7 cellular contexts compared by ENCODE assay signal in genomic region chr7:157777194-157777593, GRCh38.
A peak's percentile ranks its signal among the peaks of the same experiment; 100 is the strongest.
DNase-seq lines count a peak whose midpoint lies in the region; ATAC-seq, FAIRE-seq and TF ChIP-seq lines count a peak whose summit lies in the region.
"Not testable (repeated sequence)": the region's sequence is repeated elsewhere in the genome, so short reads cannot be mapped to it uniquely, and the experiment has no call there.

No MANE protein-coding gene starts in this region.

- H3K27ac ChIP-seq in PC-3 (ENCODE audit: low read length); H1 (ENCODE audit: low read depth, low read length); neural progenitor cell: not testable (repeated sequence)
- peak overlapping the region in 5 of 8 donors; percentile 23 to 60 (median 58) for H3K27ac ChIP-seq in spleen

- peak overlapping the region; percentile 52 for H3K27ac Mint-ChIP-seq in activated naive CD4-positive, alpha-beta T cell treated with anti-CD3 and anti-CD28 coated beads, Interleukin-2, amount 50 U/mL, for 24 hours
- H3K27ac Mint-ChIP-seq in glutamatergic neuron (ENCODE audit: unreplicated experiment) (peak overlapping the region; percentile 56), neural progenitor cell (peak overlapping the region; percentile 0)

- not testable (repeated sequence) for H4K8ac ChIP-seq in H1 (ENCODE audit: extremely low read depth, insufficient read depth, low read length)

- H2AFZ ChIP-seq in PC-3 (ENCODE audit: low read length); H1 (ENCODE audit: low read length); neural progenitor cell (replicated peaks): not testable (repeated sequence)

- intact Hi-C loops in PC-3 (cut with micrococcal nuclease); spleen (cut with DNase I; ENCODE audit: low total_unique reads): not testable (repeated sequence)

- H3K27me3 ChIP-seq in PC-3 (ENCODE audit: low read length); H1 (replicated peaks in 1 of 4; ENCODE audit: control insufficient read depth in 3 of 4, extremely low read depth in 1 of 4, insufficient read depth in 3 of 4, low read length in 3 of 4): not testable (repeated sequence)
- peaks cover 29% of the 10 kb centered on the region for H3K27me3 ChIP-seq in neural progenitor cell
- H3K27me3 ChIP-seq in spleen (replicated peaks in 1 of 7), result peaks cover 0 to 18% (median 0%) of the 10 kb centered on the region in 7 donors

- POLR2A ChIA-PET in PC-3 (lab: Charles Lee; ENCODE audit: unreplicated experiment), result interaction anchor here (0.6 kb wide), 1 partner anchor 356 kb away, joined by 10 read pairs; no protein-coding TSS in a partner anchor
- POLR2A ChIA-PET in H1 (lab: Charles Lee; ENCODE audit: partially characterized antibody), result not testable (repeated sequence)

- H2BK120ac ChIP-seq in H1 (replicated peaks; ENCODE audit: low read depth, low read length), result not testable (repeated sequence)

- not testable (repeated sequence) for BruUV-seq in PC-3 (replicated peaks; lab: Mats Ljungman, UMichigan)

- H3K4me1 ChIP-seq in PC-3 (ENCODE audit: insufficient read depth, low read length); H1 (replicated peaks in 1 of 4; ENCODE audit: control insufficient read depth in 3 of 4, insufficient read depth in 4 of 4, low read length in 3 of 4); neural progenitor cell; spleen: not testable (repeated sequence)

- not testable (repeated sequence) for H3K9me3 ChIP-seq in PC-3 (ENCODE audit: low read length); H1 (ENCODE audit: insufficient read depth in 2 of 2, low read depth in 1 of 2, low read length in 1 of 2); neural progenitor cell (ENCODE audit: low read depth); spleen
- H3K9me3 ChIP-seq in iPS-18c (ENCODE audit: control insufficient read depth, insufficient read depth, low read length), result peaks cover 68% of the 10 kb centered on the region

- H4K5ac ChIP-seq in H1 (ENCODE audit: insufficient read length, low read depth, low read length), result not testable (repeated sequence)

- H3K23ac ChIP-seq in H1 (ENCODE audit: insufficient read length), result not testable (repeated sequence)

- not testable (repeated sequence) for H3K18ac ChIP-seq in H1 (ENCODE audit: extremely low read depth, low read length)

- H2BK12ac ChIP-seq in H1 (ENCODE audit: low read depth, low read length), result peak overlapping the region; percentile 50; the same call in 1 of the 2 replicates

- not testable (repeated sequence) for H3K27me3 Mint-ChIP-seq in activated naive CD4-positive, alpha-beta T cell treated with anti-CD3 and anti-CD28 coated beads, Interleukin-2, amount 50 U/mL, for 24 hours
- peaks cover 11% of the 10 kb centered on the region for H3K27me3 Mint-ChIP-seq in glutamatergic neuron (ENCODE audit: unreplicated experiment)
- peaks cover 18% of the 10 kb centered on the region for H3K27me3 Mint-ChIP-seq in neural progenitor cell (ENCODE audit: insufficient read depth, low read depth)

- H3K4me2 ChIP-seq in PC-3 (ENCODE audit: low read length); H1 (ENCODE audit: insufficient read depth in 1 of 2, low read depth in 2 of 2, low read length in 2 of 2); neural progenitor cell: not testable (repeated sequence)

- H3K56ac ChIP-seq in H1 (replicated peaks; ENCODE audit: insufficient read length, low read depth, low read length), result not testable (repeated sequence)

- not testable (repeated sequence) for H2BK20ac ChIP-seq in H1 (ENCODE audit: low read length)

- WGBS in H1 (ENCODE audit: extremely low coverage in 1 of 2, insufficient coverage in 1 of 2, insufficient read length in 1 of 2, insufficient replicate concordance in 2 of 2, low coverage in 1 of 2, low lambda C conversion rate in 2 of 2, missing lambda C conversion rate in 1 of 2), 2 experiments, result 82% methylated on average over 11 of the region's 13 CpGs; no CpG with 5 or more reads in 1 of the 2 experiments
- WGBS in spleen, 5 donors, result 49 to 89% (median 74%) methylated on average over 12 to 13 of the region's 13 CpGs

- H3K9me2 ChIP-seq in PC-3 (replicated peaks; ENCODE audit: low read length), result not testable (repeated sequence)

- not testable (repeated sequence) for H3K79me2 ChIP-seq in PC-3 (ENCODE audit: low read length); H1 (ENCODE audit: control insufficient read depth in 1 of 2, insufficient read depth in 2 of 2, low read length in 2 of 2); neural progenitor cell (ENCODE audit: low read depth)

- not testable (repeated sequence) for H3K79me1 ChIP-seq in H1 (ENCODE audit: low read depth, low read length)

- TF ChIP-seq CTCF in PC-3 (conservative IDR thresholded peaks at IDR 0.05; ENCODE audit: low read depth, low read length); H1 (IDR thresholded peaks at IDR 0.05; ENCODE audit: control extremely low read depth in 1 of 3, insufficient read depth in 1 of 3, low read depth in 1 of 3, low read length in 3 of 3); glutamatergic neuron (IDR thresholded peaks at IDR 0.05; ENCODE audit: partially characterized antibody, unreplicated experiment); neural progenitor cell (IDR thresholded peaks at IDR 0.05); spleen (IDR thresholded peaks at IDR 0.05 in 8 of 11, conservative IDR thresholded peaks at IDR 0.05 in 3 of 11): not testable (repeated sequence)

- not testable (repeated sequence) for H3K4me1 Mint-ChIP-seq in activated naive CD4-positive, alpha-beta T cell treated with anti-CD3 and anti-CD28 coated beads, Interleukin-2, amount 50 U/mL, for 24 hours; glutamatergic neuron (ENCODE audit: low read depth, unreplicated experiment); neural progenitor cell

- TF ChIP-seq EP300 in H1 (IDR thresholded peaks at IDR 0.05; ENCODE audit: borderline replicate concordance in 1 of 2, low read depth in 2 of 2, low read length in 2 of 2), result not testable (repeated sequence)

- not testable (repeated sequence) for H3K23me2 ChIP-seq in H1 (ENCODE audit: low read depth, low read length)

- H3K4me3 Mint-ChIP-seq in activated naive CD4-positive, alpha-beta T cell treated with anti-CD3 and anti-CD28 coated beads, Interleukin-2, amount 50 U/mL, for 24 hours; glutamatergic neuron (ENCODE audit: unreplicated experiment); neural progenitor cell: not testable (repeated sequence)

- peak; percentile 38 for ATAC-seq in PC-3

- H3K4me3 ChIP-seq in PC-3 (ENCODE audit: low read length); H1 (ENCODE audit: extremely low read depth in 1 of 4, insufficient read depth in 2 of 4, low read depth in 3 of 4, low read length in 4 of 4); neural progenitor cell; spleen: not testable (repeated sequence)
- peak overlapping the region; percentile 24; the same call in 1 of the 2 replicates for H3K4me3 ChIP-seq in iPS-18c (ENCODE audit: insufficient read depth, low read depth, low read length)

- not testable (repeated sequence) for H2BK5ac ChIP-seq in H1 (ENCODE audit: low read depth, low read length)

- H3K9me3 Mint-ChIP-seq in activated naive CD4-positive, alpha-beta T cell treated with anti-CD3 and anti-CD28 coated beads, Interleukin-2, amount 50 U/mL, for 24 hours; neural progenitor cell: not testable (repeated sequence)
- H3K9me3 Mint-ChIP-seq in glutamatergic neuron (ENCODE audit: unreplicated experiment), result peaks cover 32% of the 10 kb centered on the region

- not testable (repeated sequence) for H3K36me3 ChIP-seq in PC-3 (ENCODE audit: low read depth, low read length); H1 (ENCODE audit: control insufficient read depth in 2 of 4, insufficient read depth in 4 of 4, low read length in 3 of 4); neural progenitor cell; spleen

- CTCF ChIA-PET in PC-3 (lab: Charles Lee) (interaction anchor here (0.6 kb wide), 1 partner anchor 356 kb away, joined by 3 read pairs; no protein-coding TSS in a partner anchor), H1 (lab: Charles Lee; ENCODE audit: partially characterized antibody) (interaction anchor here (0.6 kb wide), 1 partner anchor 243 kb away, joined by 3 read pairs; no protein-coding TSS in a partner anchor)

- not testable (repeated sequence) for TF ChIP-seq RAD21 in H1 (IDR thresholded peaks at IDR 0.05 in 1 of 2, conservative IDR thresholded peaks at IDR 0.05 in 1 of 2; ENCODE audit: low read depth in 2 of 2, low read length in 2 of 2)

- H2BK15ac ChIP-seq in H1 (ENCODE audit: low read length), result not testable (repeated sequence)

- H4K20me1 ChIP-seq in PC-3 (ENCODE audit: low read length); H1 (replicated peaks in 1 of 2; ENCODE audit: control insufficient read depth in 1 of 2, insufficient read depth in 2 of 2, low read length in 2 of 2); neural progenitor cell (ENCODE audit: low read depth): not testable (repeated sequence)

- H3F3A ChIP-seq in PC-3 (ENCODE audit: low read length, unreplicated experiment); neural progenitor cell (ENCODE audit: low read depth): not testable (repeated sequence)

- H3K36me3 Mint-ChIP-seq in activated naive CD4-positive, alpha-beta T cell treated with anti-CD3 and anti-CD28 coated beads, Interleukin-2, amount 50 U/mL, for 24 hours; neural progenitor cell: not testable (repeated sequence)
- H3K36me3 Mint-ChIP-seq in glutamatergic neuron (ENCODE audit: unreplicated experiment), result peaks cover 19% of the 10 kb centered on the region

- not testable (repeated sequence) for H3K4ac ChIP-seq in H1 (replicated peaks; ENCODE audit: insufficient read length, low read depth, low read length)

- not testable (repeated sequence) for H3K14ac ChIP-seq in H1 (ENCODE audit: insufficient read length)

- H4K91ac ChIP-seq in H1 (replicated peaks; ENCODE audit: insufficient read length, low read length), result not testable (repeated sequence)

- not testable (repeated sequence) for H2AK5ac ChIP-seq in H1 (ENCODE audit: low read depth, low read length)

- not testable (repeated sequence) for H3K9ac ChIP-seq in PC-3 (ENCODE audit: low read length); H1 (replicated peaks in 1 of 4; ENCODE audit: extremely low read depth in 1 of 4, low read depth in 3 of 4, low read length in 3 of 4); neural progenitor cell

- not testable (repeated sequence) for FAIRE-seq in H1 (lab: Jason Lieb, UNC)

- DNase-seq in PC-3; H1 (ENCODE audit: low read depth in 1 of 2, low spot score in 2 of 2); glutamatergic neuron; neural progenitor cell (ENCODE audit: low spot score): not testable (repeated sequence)
- DNase-seq in spleen, result peak; percentile 80

- TF ChIP-seq POLR2A in H1 (IDR thresholded peaks at IDR 0.05; ENCODE audit: control extremely low read depth in 1 of 2, low read depth in 2 of 2, low read length in 2 of 2); spleen (IDR thresholded peaks at IDR 0.05): not testable (repeated sequence)

Comparison
In these comparisons a context has a peak if more than half of its experiments do, and no peak if none do; other contexts are left out.
1. H3K27ac Mint-ChIP-seq: peak in every context shown above with its lines; median percentile 56 in glutamatergic neuron; 52 in activated naive CD4-positive, alpha-beta T cell treated with anti-CD3 and anti-CD28 coated beads, Interleukin-2, amount 50 U/mL, for 24 hours; 0 in neural progenitor cell.